9 cellular contexts compared by ENCODE assay signal in genomic region chr3:32973982-32974381, GRCh38. TPM values are rescaled to one million over a fixed set of nuclear protein-coding genes. Genes with fewer than 3 reads are reported as not detected.
DNase-seq lines count a peak whose midpoint lies in the region; ATAC-seq, FAIRE-seq and TF ChIP-seq lines count a peak whose summit lies in the region.
"Had no signal": no experiment of that assay in that cellular context is flagged by ENCODE, and none has a peak within 500 bp of the region (broad histone marks: within the 10 kb centered on the region; RNA-seq: fewer than 3 reads in every experiment).

No MANE protein-coding gene starts in this region.

- DNase-seq in EL, result peak; percentile 3
- peak; percentile 55 for DNase-seq in central memory CD4-positive, alpha-beta T cell
- no peak for DNase-seq in NCI-H2081 treated with DMSO at 0.1 percent for 48 hours (lab: John Stamatoyannopoulos, UW)
- no peak for DNase-seq in foreskin keratinocyte
- no peak for DNase-seq in GM19239 (ENCODE audit: insufficient read length, low spot score)
- DNase-seq in MCF 10A (ENCODE audit: unreplicated experiment), result no peak

- POLR2A ChIA-PET in MCF 10A (lab: Yijun Ruan, JAX), result no interaction called here

- no peaks in the 10 kb centered on the region for H3K36me3 Mint-ChIP-seq in MCF 10A (ENCODE audit: insufficient read depth, unreplicated experiment)

- no peak for FAIRE-seq in GM19239 (lab: Jason Lieb, UNC)

- H3K27me3 ChIP-seq in foreskin keratinocyte, result no peaks in the 10 kb centered on the region

- TF ChIP-seq CTCF in foreskin keratinocyte (conservative IDR thresholded peaks at IDR 0.05), result no peak
- TF ChIP-seq CTCF in MCF 10A (IDR thresholded peaks at IDR 0.05; ENCODE audit: unreplicated experiment), result no peak

- no peak overlapping the region for H3K4me3 Mint-ChIP-seq in MCF 10A (ENCODE audit: unreplicated experiment)
- H3K4me3 Mint-ChIP-seq: IgD-negative memory B cell had no signal

- H3K9me3 Mint-ChIP-seq in MCF 10A (ENCODE audit: unreplicated experiment), result no peaks in the 10 kb centered on the region
- H3K9me3 Mint-ChIP-seq: IgD-negative memory B cell had no signal

- intact Hi-C loops in MCF 10A (cut with micrococcal nuclease), result no loop called here

- no peak overlapping the region for H3K27ac Mint-ChIP-seq in MCF 10A (ENCODE audit: low read depth, unreplicated experiment)
- H3K27ac Mint-ChIP-seq: IgD-negative memory B cell had no signal

- BruUV-seq in MCF 10A (replicated peaks; lab: Mats Ljungman, UMichigan), result no TSS peak

- peak; percentile 94 for ATAC-seq in GM19455 (IDR thresholded peaks at IDR 0.05; ENCODE audit: unreplicated experiment)
- ATAC-seq in HG03280 (IDR thresholded peaks at IDR 0.05; ENCODE audit: unreplicated experiment), result peak; percentile 85
- ATAC-seq in foreskin keratinocyte, result no peak

- H3K27me3 Mint-ChIP-seq in MCF 10A (ENCODE audit: insufficient read depth, unreplicated experiment), result no peaks in the 10 kb centered on the region
- H3K27me3 Mint-ChIP-seq: IgD-negative memory B cell had no signal

- CTCF ChIA-PET in MCF 10A (lab: Yijun Ruan, JAX), result interaction anchor here (0.6 to 1.8 kb wide), 3 partner anchors 19 to 698 kb away, joined by 3 to 12 read pairs (median 4); no protein-coding TSS in a partner anchor

- no peaks in the 10 kb centered on the region for H3K4me1 Mint-ChIP-seq in MCF 10A (ENCODE audit: insufficient read depth, unreplicated experiment)

- no peak overlapping the region for H3K27ac ChIP-seq in foreskin keratinocyte

- no peaks in the 10 kb centered on the region for H3K4me1 ChIP-seq in foreskin keratinocyte

RNA-seq across cellular contexts. Expression of gene CCR4, which starts 22.5 kb away (rescaled TPM):
- not detected in 2 replicates for total RNA-seq in foreskin keratinocyte
- not detected in 2 replicates for polyA plus RNA-seq in foreskin keratinocyte
- total RNA-seq in MCF 10A (2022), result not detected in 2 replicates
- polyA plus RNA-seq: IgD-negative memory B cell had no signal

Comparison
In these comparisons a context has a peak if more than half of its experiments do, and no peak if none do; other contexts are left out.
1. DNase-seq: peak in EL (single experiment) and central memory CD4-positive, alpha-beta T cell (single experiment); none in NCI-H2081 treated with DMSO at 0.1 percent for 48 hours (single experiment), foreskin keratinocyte (0 of 2), GM19239 (single experiment) and MCF 10A (single experiment).